ENCODE assay signal across 32 cellular contexts in the genomic region with DNA sequence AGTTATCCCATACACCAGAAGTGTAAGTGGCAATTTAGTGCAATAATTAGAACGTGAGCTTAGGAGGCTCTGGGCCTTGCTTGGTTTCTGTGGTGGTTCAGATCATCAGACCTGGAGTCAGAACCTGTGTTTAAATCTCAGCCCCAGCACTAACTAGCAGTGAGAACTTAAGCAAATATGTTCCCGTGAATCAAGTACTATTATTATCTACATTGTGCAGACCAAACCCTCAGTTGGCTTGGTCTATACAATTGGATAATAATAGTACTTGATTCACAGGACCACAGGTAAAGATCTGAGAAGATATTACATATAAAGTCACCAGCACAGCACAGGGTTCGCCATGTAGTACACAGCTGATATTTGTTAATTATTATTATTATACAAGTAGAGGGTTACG.
"Had no signal": no experiment of that assay in that cellular context is flagged by ENCODE, and none has a peak within 500 bp of the region (broad histone marks: within the 10 kb centered on the region; RNA-seq: fewer than 3 reads in every experiment).

No MANE protein-coding gene starts in this region.

- H3K27ac ChIP-seq: adrenal gland, body of pancreas, brain microvascular endothelial cell, breast epithelium, VCaP had no signal

- H3K4me3 ChIP-seq: adrenal gland, body of pancreas, breast epithelium had no signal

- H3K27me3 ChIP-seq: adrenal gland, body of pancreas, brain microvascular endothelial cell, breast epithelium had no signal

- H3K9me3 ChIP-seq: adrenal gland, body of pancreas, breast epithelium had no signal

- DNase-seq: activated B cell treated with CpG ODN at 0.5 μM for 24 hours; activated CD4-positive, alpha-beta memory T cell treated with anti-CD3 and anti-CD28 coated beads for 36 hours; activated CD4-positive, alpha-beta T cell treated with anti-CD3 and anti-CD28 coated beads for 4 hours; activated CD4-positive, alpha-beta T cell treated with anti-CD3 and anti-CD28 coated beads, Interleukin-2, amount 10 ng/mL, durations not matched to agents 24 days and 14 days; activated CD4-positive, alpha-beta T cell treated with anti-CD3 and anti-CD28 coated beads, Interleukin-2, amount 50 U/mL, for 1 hour; activated CD4-positive, alpha-beta T cell treated with anti-CD3 and anti-CD28 coated beads, Interleukin-2, amount 50 U/mL, for 4 hours; activated CD4-positive, CD25-positive, alpha-beta regulatory T cell treated with anti-CD3 and anti-CD28 coated beads, Interleukin-2, amount 50 U/mL, for 72 hours; activated CD8-positive, alpha-beta memory T cell treated with anti-CD3 and anti-CD28 coated beads, Interleukin-2, amount 50 U/mL, for 4 hours; activated CD8-positive, alpha-beta T cell treated with anti-CD3 and anti-CD28 coated beads for 36 hours; activated effector memory CD4-positive, alpha-beta T cell treated with Interleukin-2 at 50 U/mL for 16 hours; activated gamma-delta T cell; activated naive CD4-positive, alpha-beta T cell; activated naive CD4-positive, alpha-beta T cell treated with anti-CD3 and anti-CD28 coated beads for 36 hours; activated naive CD4-positive, alpha-beta T cell treated with anti-CD3 and anti-CD28 coated beads, Interleukin-2, amount 50 U/mL, for 16 hours; activated naive CD8-positive, alpha-beta T cell treated with anti-CD3 and anti-CD28 coated beads for 36 hours; activated T-cell treated with anti-CD3 and anti-CD28 coated beads for 4 hours; activated T-cell treated with anti-CD3 and anti-CD28 coated beads, Interleukin-2, amount 50 U/mL, for 1 hour; activated T-cell treated with anti-CD3 and anti-CD28 coated beads, Interleukin-2, amount 50 U/mL, for 4 hours; activated T-cell treated with anti-CD3 and anti-CD28 coated beads, Interleukin-2, amount 50 U/mL, for 72 hours; adrenal gland; amniotic stem cell; aorta; body of pancreas; brain microvascular endothelial cell; central memory CD4-positive, alpha-beta T cell; T-helper 1 cell; T-helper 2 cell; T-helper 9 cell had no signal

- H3K36me3 ChIP-seq: adrenal gland, brain microvascular endothelial cell, breast epithelium had no signal

- ATAC-seq: activated CD8-positive, alpha-beta T cell treated with anti-CD3 and anti-CD28 coated beads for 36 hours; activated naive CD4-positive, alpha-beta T cell treated with anti-CD3 and anti-CD28 coated beads, Interleukin-2, amount 50 U/mL, for 72 hours; activated T-cell treated with anti-CD3 and anti-CD28 coated beads, Interleukin-2, amount 50 U/mL, for 4 hours; activated T-cell treated with anti-CD3 and anti-CD28 coated beads, Interleukin-2, amount 50 U/mL, for 72 hours; activated T-helper 17 cell treated with anti-CD3 and anti-CD28 coated beads, Interleukin-2, amount 50 U/mL, for 72 hours; body of pancreas had no signal

- H3K4me1 ChIP-seq: adrenal gland, body of pancreas, breast epithelium had no signal
